ENCODE assay signal across 9 cellular contexts in the genomic region with DNA sequence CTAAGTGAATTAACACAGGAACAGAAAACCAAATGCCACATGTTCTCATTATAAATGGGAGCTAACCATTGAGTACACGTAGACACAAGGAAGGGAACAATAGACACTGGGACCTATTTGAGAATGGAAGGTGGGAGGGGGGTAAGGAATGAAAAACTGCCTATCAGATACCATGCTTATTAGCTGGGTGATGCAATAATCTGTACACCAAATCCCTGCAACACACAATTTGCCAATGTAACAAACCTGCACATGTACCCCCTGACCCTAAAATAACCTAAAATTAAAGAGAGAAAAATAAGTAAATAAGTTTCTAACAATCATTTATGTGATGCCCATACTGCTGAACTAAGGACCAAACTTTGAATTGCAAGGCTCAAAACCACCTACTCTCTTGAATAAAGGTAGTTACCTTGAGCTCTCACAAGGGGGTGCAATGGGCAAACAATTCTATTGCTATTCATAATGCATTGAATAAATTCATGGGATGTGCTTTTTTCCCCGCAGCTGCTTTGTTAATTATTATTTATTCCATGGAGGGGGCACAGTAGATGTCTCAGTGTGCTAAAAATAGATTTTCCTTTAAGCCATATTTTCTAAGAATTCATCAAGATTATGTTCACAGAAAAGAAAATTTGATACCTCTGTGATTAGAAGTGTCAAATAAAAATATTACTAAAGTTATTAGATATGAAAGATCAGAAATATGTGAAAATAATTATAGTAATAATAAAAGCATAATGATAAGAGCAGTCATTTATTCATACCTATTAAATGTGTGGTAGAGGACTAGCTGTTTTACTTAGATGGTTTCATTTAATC.
DNase-seq lines count a peak whose midpoint lies in the region; ATAC-seq and TF ChIP-seq lines count a peak whose summit lies in the region.
"Had no signal": no experiment of that assay in that cellular context is flagged by ENCODE, and none has a peak within 500 bp of the region (broad histone marks: within the 10 kb centered on the region; RNA-seq: fewer than 3 reads in every experiment).

No MANE protein-coding gene starts in this region.

- H3K27ac ChIP-seq in PC-9, result no peak overlapping the region
- H3K27ac ChIP-seq in endodermal cell (ENCODE audit: low read depth, low read length), result no peak overlapping the region
- H3K27ac ChIP-seq: neutrophil had no signal

- POLR2A ChIA-PET in PC-9 (lab: Charles Lee; ENCODE audit: unreplicated experiment), result interaction anchor here (0.6 to 0.7 kb wide), 2 partner anchors 9 to 328 kb away, joined by 4 to 6 read pairs; no protein-coding TSS in a partner anchor

- H3K4me3 ChIP-seq in BE2C (ENCODE audit: low read depth, low read length) (no peak overlapping the region), PC-9 (no peak overlapping the region), endodermal cell (ENCODE audit: low read length) (no peak overlapping the region)

- no peak overlapping the region for H3K4me3 Mint-ChIP-seq in endodermal cell

- ATAC-seq in GM18517 (IDR thresholded peaks at IDR 0.05; ENCODE audit: unreplicated experiment) (peak; percentile 59), GM18520 (IDR thresholded peaks at IDR 0.05; ENCODE audit: unreplicated experiment) (no peak)

- intact Hi-C loops in PC-9 (cut with micrococcal nuclease; ENCODE audit: unreplicated experiment), result loop anchor here (1.0 to 2.0 kb wide), 6 partner anchors 79 to 579 kb away; a partner anchor contains a TSS

- no peaks in the 10 kb centered on the region for H3K9me2 ChIP-seq in PC-9 (ENCODE audit: insufficient read depth)

- no peaks in the 10 kb centered on the region for H3K36me3 Mint-ChIP-seq in endodermal cell (ENCODE audit: low read depth)

- H3K9me3 Mint-ChIP-seq in endodermal cell, result no peaks in the 10 kb centered on the region

- peaks cover 23% of the 10 kb centered on the region for H3K27me3 Mint-ChIP-seq in endodermal cell (ENCODE audit: insufficient read depth)

- CTCF ChIA-PET in PC-9 (lab: Charles Lee), result interaction anchor here (0.6 to 1.0 kb wide), 6 partner anchors 169 to 620 kb away, joined by 3 to 6 read pairs (median 3); no protein-coding TSS in a partner anchor

- no peaks in the 10 kb centered on the region; the same call in 1 of the 2 replicates for H3F3A ChIP-seq in PC-9 (ENCODE audit: insufficient read depth, low read depth)

- H3K4me1 ChIP-seq in BE2C (no peaks in the 10 kb centered on the region), PC-9 (replicated peaks; ENCODE audit: insufficient read depth) (no peaks in the 10 kb centered on the region), endodermal cell (ENCODE audit: control insufficient read depth, insufficient read depth, low read length) (no peaks in the 10 kb centered on the region)

- no peaks in the 10 kb centered on the region for H4K20me1 ChIP-seq in PC-9 (ENCODE audit: insufficient read depth)

- BruUV-seq in PC-9 (replicated peaks; lab: Mats Ljungman, UMichigan), result no TSS peak

- no peaks in the 10 kb centered on the region for H3K36me3 ChIP-seq in BE2C
- no peaks in the 10 kb centered on the region for H3K36me3 ChIP-seq in PC-9 (ENCODE audit: low read depth)
- H3K36me3 ChIP-seq in endodermal cell (ENCODE audit: control insufficient read depth, insufficient read depth, low read length), result no peaks in the 10 kb centered on the region
- H3K36me3 ChIP-seq: neutrophil had no signal

- no peak overlapping the region for H2AFZ ChIP-seq in PC-9

- no peaks in the 10 kb centered on the region for H3K79me2 ChIP-seq in PC-9 (ENCODE audit: low read depth)

- no peak overlapping the region for H3K4me2 ChIP-seq in PC-9

- TF ChIP-seq CTCF in BE2C (IDR thresholded peaks at IDR 0.05; ENCODE audit: low read depth, low read length), result peak; percentile 60
- TF ChIP-seq CTCF in PC-9 (conservative IDR thresholded peaks at IDR 0.05), result peak; percentile 89
- peak; percentile 88 for TF ChIP-seq CTCF in endodermal cell (conservative IDR thresholded peaks at IDR 0.05)

- H3K4me1 Mint-ChIP-seq in endodermal cell, result peaks cover 4% of the 10 kb centered on the region

- DNase-seq in BE2C (peak; percentile 39), LHCN-M2 (ENCODE audit: low read depth) (peak; percentile 62), PC-9 (peak in 1 of 2 experiments; percentile 45), endodermal cell (no peak), midbrain (lab: John Stamatoyannopoulos, UW) (peak; percentile 73)
- no peak for DNase-seq in activated CD4-positive, CD25-positive, alpha-beta regulatory T cell treated with anti-CD3 and anti-CD28 coated beads, Interleukin-2, amount 50 U/mL, for 72 hours

- H3K9ac ChIP-seq in endodermal cell (ENCODE audit: extremely low read depth, low read length, poor library complexity, severe bottlenecking), result no peak overlapping the region

- no peak overlapping the region for H3K27ac Mint-ChIP-seq in endodermal cell

- WGBS in endodermal cell (ENCODE audit: insufficient coverage in 1 of 2, insufficient read length in 1 of 2), 2 experiments, result 0% methylated on average over 1 of the region's 2 CpGs; no CpG with 5 or more reads in 1 of the 2 experiments

- no peaks in the 10 kb centered on the region for H3K9me3 ChIP-seq in BE2C
- peaks cover 13% of the 10 kb centered on the region for H3K9me3 ChIP-seq in PC-9 (ENCODE audit: insufficient read depth, low read depth)
- no peaks in the 10 kb centered on the region for H3K9me3 ChIP-seq in endodermal cell (ENCODE audit: control insufficient read depth, low read length)
- H3K9me3 ChIP-seq: neutrophil had no signal

- H3K27me3 ChIP-seq in BE2C (no peaks in the 10 kb centered on the region; the same call in 1 of the 2 replicates), PC-9 (ENCODE audit: insufficient read depth, low read depth) (no peaks in the 10 kb centered on the region), endodermal cell (ENCODE audit: control insufficient read depth, insufficient read depth, low read length, poor library complexity, severe bottlenecking) (peaks cover 6% of the 10 kb centered on the region)
- H3K27me3 ChIP-seq: neutrophil had no signal

Comparison
In these comparisons a context has a peak if more than half of its experiments do, and no peak if none do; other contexts are left out.
1. DNase-seq: peak in BE2C (single experiment), LHCN-M2 (single experiment) and midbrain (single experiment); none in endodermal cell (single experiment) and activated CD4-positive, CD25-positive, alpha-beta regulatory T cell treated with anti-CD3 and anti-CD28 coated beads, Interleukin-2, amount 50 U/mL, for 72 hours (single experiment).
2. Peak in every context shown above with its lines, with median percentiles within 50 percentile points of each other: CTCF ChIP-seq.